Comparison of ENCODE assay signal across 21 cellular contexts in genomic region chr13:30255696-30256095, GRCh38. TPM values are rescaled to one million over a fixed set of nuclear protein-coding genes. Genes with fewer than 3 reads are reported as not detected.
DNase-seq lines count a peak whose midpoint lies in the region; ATAC-seq, FAIRE-seq and TF ChIP-seq lines count a peak whose summit lies in the region.
"Had no signal": no experiment of that assay in that cellular context is flagged by ENCODE, and none has a peak within 500 bp of the region (broad histone marks: within the 10 kb centered on the region; RNA-seq: fewer than 3 reads in every experiment).

No MANE protein-coding gene starts in this region.

- H3K9me1 ChIP-seq in endothelial cell of umbilical vein (replicated peaks; ENCODE audit: control insufficient read depth, extremely low read depth, insufficient read depth, low read length) = no peaks in the 10 kb centered on the region

- WGBS in psoas muscle, 3 donors = 95 to 97% (median 97%) methylated on average over 1 of the region's 1 CpG

- peaks cover 53% of the 10 kb centered on the region for H3K36me3 ChIP-seq in DOHH2 (ENCODE audit: control insufficient read depth, low read length)
- peaks cover 0 to 2% of the 10 kb centered on the region in 2 experiments for H3K36me3 ChIP-seq in endothelial cell of umbilical vein (ENCODE audit: control insufficient read depth in 2 of 2, extremely low read depth in 1 of 2, insufficient read depth in 2 of 2, low read length in 2 of 2)
- peaks cover 0 to 9% of the 10 kb centered on the region in 2 donors for H3K36me3 ChIP-seq in psoas muscle (ENCODE audit: insufficient read depth in 1 of 2, low read depth in 1 of 2)

- intact Hi-C loops in endothelial cell of umbilical vein (cut with micrococcal nuclease) (loop anchor here (10.0 kb wide), 1 partner anchor 209 kb away; the partner anchor contains the start of gene HMGB1), psoas muscle (cut with DNase I) (loop anchor here in 1 of 2 donors (5.0 to 10.0 kb wide), 2 partner anchors 207 to 539 kb away; no protein-coding TSS in a partner anchor)

- H3K9me3 ChIP-seq in DOHH2 (ENCODE audit: control insufficient read depth, insufficient read depth, low read length) (no peaks in the 10 kb centered on the region), endothelial cell of umbilical vein (replicated peaks; ENCODE audit: control insufficient read depth, insufficient read depth, low read length) (no peaks in the 10 kb centered on the region), psoas muscle (no peaks in the 10 kb centered on the region)
- H3K9me3 ChIP-seq: gastroesophageal sphincter, MG63 had no signal

- CTCF ChIA-PET in endothelial cell of umbilical vein (lab: Charles Lee) = interaction anchor here (0.7 to 2.7 kb wide), 5 partner anchors 80 to 789 kb away, joined by 3 to 12 read pairs (median 4); no protein-coding TSS in a partner anchor

- H3K4me1 ChIP-seq in DOHH2 (ENCODE audit: control insufficient read depth, low read length) (peaks cover 38% of the 10 kb centered on the region), endothelial cell of umbilical vein (ENCODE audit: control insufficient read depth, extremely low read depth, insufficient read depth, low read length) (no peaks in the 10 kb centered on the region), psoas muscle (no peaks in the 10 kb centered on the region)

- POLR2A ChIA-PET in endothelial cell of umbilical vein (lab: Charles Lee) = no interaction called here

- H3K4me3 ChIP-seq in DOHH2 (ENCODE audit: low read length) (no peak overlapping the region), endothelial cell of umbilical vein (replicated peaks in 1 of 3; ENCODE audit: insufficient read depth in 1 of 3, low read depth in 1 of 3, low read length in 3 of 3) (no peak overlapping the region), psoas muscle (no peak overlapping the region)
- H3K4me3 ChIP-seq: gastroesophageal sphincter, MG63 had no signal

- TF ChIP-seq POLR2A in endothelial cell of umbilical vein (IDR thresholded peaks at IDR 0.05; ENCODE audit: low read depth, low read length) = no peak

- H2AFZ ChIP-seq in endothelial cell of umbilical vein (ENCODE audit: low read depth, low read length) = no peak overlapping the region

- DNase-seq in NAMALWA (ENCODE audit: low spot score) (peak; percentile 25), endothelial cell of umbilical vein (ENCODE audit: low read depth, low spot score) (peak; percentile 24), psoas muscle (no peak), dedifferentiated amniotic fluid mesenchymal stem cell (ENCODE audit: extremely low spot score) (no peak), activated gamma-delta T cell treated with Interleukin-2 at 50 U/mL for 16 hours (no peak), AG08396 (ENCODE audit: low spot score) (no peak), MV-4-11 (lab: John Stamatoyannopoulos, UW) (no peak)
- DNase-seq: activated CD8-positive, alpha-beta memory T cell treated with anti-CD3 and anti-CD28 coated beads, Interleukin-2, amount 10 ng/mL, durations not matched to agents 7 days and 5 days; activated naive CD4-positive, alpha-beta T cell treated with Interleukin-2 at 50 U/mL for 16 hours; brain microvascular endothelial cell; CD8-positive, alpha-beta T cell; effector memory CD8-positive, alpha-beta T cell; MG63; NCI-H2029 treated with DMSO at 0.1 percent for 48 hours; NCI-H526 treated with DMSO at 0.1 percent for 48 hours; nucleus accumbens; stimulated activated naive CD8-positive, alpha-beta T cell treated with anti-CD3 and anti-CD28 coated beads, Interleukin-15, amount 100 ng/mL, for 72 hours; T-helper 1 cell had no signal

- dilution Hi-C loops in endothelial cell of umbilical vein (cut with MboI; ENCODE audit: extremely low pct_ligation_motif_present, low sequenced_read_pairs) = no loop called here

- no peak overlapping the region for H3K4me2 ChIP-seq in DOHH2 (ENCODE audit: low read length)
- no peak overlapping the region for H3K4me2 ChIP-seq in endothelial cell of umbilical vein (ENCODE audit: insufficient read depth, low read length)

- ATAC-seq in psoas muscle = no peak
- ATAC-seq: activated CD8-positive, alpha-beta memory T cell treated with anti-CD3 and anti-CD28 coated beads, Interleukin-2, amount 10 ng/mL, durations not matched to agents 7 days and 5 days; CD8-positive, alpha-beta T cell; effector memory CD8-positive, alpha-beta T cell; gastroesophageal sphincter; stimulated activated naive CD8-positive, alpha-beta T cell treated with anti-CD3 and anti-CD28 coated beads, Interleukin-15, amount 100 ng/mL, for 72 hours had no signal

- H3F3A ChIP-seq in DOHH2 (ENCODE audit: control insufficient read depth, insufficient read depth) = peaks cover 8% of the 10 kb centered on the region; the same call in 1 of the 2 replicates

- TF ChIP-seq CTCF in DOHH2 (IDR thresholded peaks at IDR 0.05; ENCODE audit: low read depth, low read length, poor library complexity, severe bottlenecking) = peak; percentile 38
- TF ChIP-seq CTCF in endothelial cell of umbilical vein (IDR thresholded peaks at IDR 0.05; ENCODE audit: extremely low read depth in 1 of 2, insufficient read depth in 1 of 2, low read depth in 1 of 2, low read length in 2 of 2) = no peak
- peak; percentile 31 for TF ChIP-seq CTCF in psoas muscle (IDR thresholded peaks at IDR 0.05)

- H3K27me3 ChIP-seq in DOHH2 (ENCODE audit: control insufficient read depth, low read length) = no peaks in the 10 kb centered on the region
- no peaks in the 10 kb centered on the region for H3K27me3 ChIP-seq in endothelial cell of umbilical vein (ENCODE audit: control insufficient read depth in 2 of 2, insufficient read depth in 2 of 2, low read length in 2 of 2)
- H3K27me3 ChIP-seq in psoas muscle (ENCODE audit: insufficient read depth in 3 of 3, low read length in 2 of 3) = no peaks in the 10 kb centered on the region
- H3K27me3 ChIP-seq: brain microvascular endothelial cell, gastroesophageal sphincter, MG63 had no signal

- H4K20me1 ChIP-seq in DOHH2 (ENCODE audit: control insufficient read depth, insufficient read depth, low read depth, low read length) (no peaks in the 10 kb centered on the region), endothelial cell of umbilical vein (replicated peaks; ENCODE audit: control insufficient read depth, extremely low read depth, insufficient read depth, low read length) (no peaks in the 10 kb centered on the region)

- no peaks in the 10 kb centered on the region for H3K9me2 ChIP-seq in DOHH2 (replicated peaks; ENCODE audit: control insufficient read depth, low read length)

- H3K27ac ChIP-seq in DOHH2 (ENCODE audit: low read depth, low read length) = no peak overlapping the region
- no peak overlapping the region for H3K27ac ChIP-seq in endothelial cell of umbilical vein (ENCODE audit: insufficient read depth, low read depth, low read length)
- no peak overlapping the region for H3K27ac ChIP-seq in psoas muscle
- H3K27ac ChIP-seq: brain microvascular endothelial cell, gastroesophageal sphincter had no signal

- no peak for FAIRE-seq in endothelial cell of umbilical vein (lab: Jason Lieb, UNC)
- FAIRE-seq: GM18507 had no signal

- no peak overlapping the region for H3K9ac ChIP-seq in endothelial cell of umbilical vein (replicated peaks; ENCODE audit: extremely low read depth, insufficient read depth, low read length)

- H3K79me2 ChIP-seq in DOHH2 (ENCODE audit: control insufficient read depth, low read length) = peaks cover 38% of the 10 kb centered on the region
- H3K79me2 ChIP-seq in endothelial cell of umbilical vein (ENCODE audit: control insufficient read depth, insufficient read depth, low read length) = peaks cover 2% of the 10 kb centered on the region

- no TSS peak for BruUV-seq in endothelial cell of umbilical vein (replicated peaks; lab: Mats Ljungman, UMichigan)

TF ChIP-seq in endothelial cell of umbilical vein, 7 proteins besides CTCF, POLR2A, EP300 and RAD21:
- TF ChIP-seq MYC (IDR thresholded peaks at IDR 0.05; ENCODE audit: low read depth, low read length) = no peak
- no peak for TF ChIP-seq JUN (IDR thresholded peaks at IDR 0.05; ENCODE audit: borderline replicate concordance, insufficient read depth, insufficient read length, low read depth)
- no peak for TF ChIP-seq POLR2AphosphoS5 (IDR thresholded peaks at IDR 0.05; ENCODE audit: insufficient read depth, low read depth, low read length)
- no peak for TF ChIP-seq EZH2 (IDR thresholded peaks at IDR 0.05; ENCODE audit: borderline replicate concordance, low read depth, low read length, severe bottlenecking)

RNA-seq across cellular contexts. Expression of gene KATNAL1, which starts 51.7 kb away (rescaled TPM):
- 43.1 and 49.2 TPM in 2 replicates for total RNA-seq in endothelial cell of umbilical vein
- polyA plus RNA-seq in endothelial cell of umbilical vein = 6.9 and 7.2 TPM in 2 replicates
- polyA plus RNA-seq in endothelial cell of umbilical vein (2011; cell fraction: cytosol; rRNA removed) = 8.0 and 8.7 TPM in 2 replicates
- 10.5 and 14.5 TPM in 2 replicates for polyA plus RNA-seq in endothelial cell of umbilical vein (2011; cell fraction: nucleus; rRNA removed)
- 26.3 and 31.3 TPM in 2 replicates for polyA plus RNA-seq in endothelial cell of umbilical vein (2012)
- polyA minus RNA-seq in endothelial cell of umbilical vein = 17.0 and 20.2 TPM in 2 replicates
- polyA minus RNA-seq in endothelial cell of umbilical vein (2011; cell fraction: cytosol; rRNA and poly(A)+ RNA removed) = 1.9 TPM
- 35.3 and 45.9 TPM in 2 replicates for polyA minus RNA-seq in endothelial cell of umbilical vein (2011; cell fraction: nucleus; rRNA and poly(A)+ RNA removed)
- total RNA-seq in psoas muscle = 10 to 100 TPM in 3 of 4 donors, 1 to 10 TPM in 1; 9.8 to 16.1 (median 15.2) TPM
- 1 to 10 TPM; 2.2 to 8.0 (median 3.0) TPM for polyA plus RNA-seq in psoas muscle

Comparison
In these comparisons a context has a peak if more than half of its experiments do, and no peak if none do; other contexts are left out.
1. CTCF ChIP-seq: peak in DOHH2 (single experiment) and psoas muscle (single experiment); none in endothelial cell of umbilical vein (0 of 2).
2. DNase-seq: peak in NAMALWA (single experiment) and endothelial cell of umbilical vein (single experiment); none in psoas muscle (0 of 2), dedifferentiated amniotic fluid mesenchymal stem cell (single experiment), activated gamma-delta T cell treated with Interleukin-2 at 50 U/mL for 16 hours (single experiment), AG08396 (single experiment) and MV-4-11 (single experiment).